Comparison of ENCODE assay signal across 8 cellular contexts in genomic region chr16:85350973-85351372, GRCh38.
DNase-seq lines count a peak whose midpoint lies in the region; ATAC-seq and TF ChIP-seq lines count a peak whose summit lies in the region.

No MANE protein-coding gene starts in this region.

- no peak overlapping the region for H3K27ac Mint-ChIP-seq in stimulated activated memory B cell treated with anti-CD40 and anti-IgM and Interleukin-4, amounts not matched to agents 10 μg/mL and 1 μg/mL and 100 μg/mL, for 72 hours

- H3K9me3 Mint-ChIP-seq in stimulated activated memory B cell treated with anti-CD40 and anti-IgM and Interleukin-4, amounts not matched to agents 10 μg/mL and 1 μg/mL and 100 μg/mL, for 72 hours: peaks cover 16% of the 10 kb centered on the region

- no peak overlapping the region for H3K4me3 Mint-ChIP-seq in stimulated activated memory B cell treated with anti-CD40 and anti-IgM and Interleukin-4, amounts not matched to agents 10 μg/mL and 1 μg/mL and 100 μg/mL, for 72 hours

- DNase-seq in DMS79 (lab: John Stamatoyannopoulos, UW): peak; percentile 83
- peak; percentile 99 for DNase-seq in NCI-H226
- peak; percentile 81 for DNase-seq in cerebellum (ENCODE audit: low spot score)
- DNase-seq in lower leg skin (ENCODE audit: low spot score in 2 of 2): peak; percentile 90 to 96

- WGBS in lower leg skin, 2 donors: 10 to 21% methylated on average over 3 to 4 of the region's 4 CpGs

- no peaks in the 10 kb centered on the region for H3K36me3 Mint-ChIP-seq in stimulated activated memory B cell treated with anti-CD40 and anti-IgM and Interleukin-4, amounts not matched to agents 10 μg/mL and 1 μg/mL and 100 μg/mL, for 72 hours

- H3K4me1 Mint-ChIP-seq in stimulated activated memory B cell treated with anti-CD40 and anti-IgM and Interleukin-4, amounts not matched to agents 10 μg/mL and 1 μg/mL and 100 μg/mL, for 72 hours: no peaks in the 10 kb centered on the region

- no peak for ATAC-seq in stimulated activated memory B cell treated with anti-CD40 and anti-IgM and Interleukin-4, amounts not matched to agents 10 μg/mL and 1 μg/mL and 100 μg/mL, for 72 hours
- no peak for ATAC-seq in HG02885 (IDR thresholded peaks at IDR 0.05; ENCODE audit: poor library complexity, unreplicated experiment)
- no peak for ATAC-seq in GM18873 (IDR thresholded peaks at IDR 0.05; ENCODE audit: low FRiP score, unreplicated experiment)
- no peak for ATAC-seq in GM19023 (IDR thresholded peaks at IDR 0.05; ENCODE audit: unreplicated experiment)

- intact Hi-C loops in lower leg skin (cut with DNase I; ENCODE audit: low total_unique reads): no loop called here

- no peak for TF ChIP-seq POLR2A in lower leg skin (IDR thresholded peaks at IDR 0.05)

- no peak for TF ChIP-seq CTCF in lower leg skin (IDR thresholded peaks at IDR 0.05)

- no peak overlapping the region for H3K4me3 ChIP-seq in lower leg skin (ENCODE audit: low read depth, poor library complexity, severe bottlenecking)

- peaks cover 19% of the 10 kb centered on the region for H3K27me3 Mint-ChIP-seq in stimulated activated memory B cell treated with anti-CD40 and anti-IgM and Interleukin-4, amounts not matched to agents 10 μg/mL and 1 μg/mL and 100 μg/mL, for 72 hours
